Comparison of ENCODE assay signal across 9 cellular contexts in genomic region chr14:31937730-31938346, GRCh38.
A peak's percentile ranks its signal among the peaks of the same experiment; 100 is the strongest.
DNase-seq lines count a peak whose midpoint lies in the region; FAIRE-seq and TF ChIP-seq lines count a peak whose summit lies in the region.
"Had no signal": no experiment of that assay in that cellular context is flagged by ENCODE, and none has a peak within 500 bp of the region (broad histone marks: within the 10 kb centered on the region; RNA-seq: fewer than 3 reads in every experiment).

No MANE protein-coding gene starts in this region.

- no peak for TF ChIP-seq POLR2A in GM12891 (IDR thresholded peaks at IDR 0.05; ENCODE audit: low read depth, low read length)

- peak; percentile 82 for FAIRE-seq in GM12891 (lab: Jason Lieb, UNC)

- no peak overlapping the region for H3K4me3 ChIP-seq in HFF-Myc (replicated peaks; ENCODE audit: low read depth, low read length)
- H3K4me3 ChIP-seq: tibial artery had no signal

- DNase-seq in GM12891 (ENCODE audit: insufficient read length, low spot score) (peak; percentile 37), HFF-Myc (ENCODE audit: extremely low read depth, low read depth) (peak; percentile 65), MV-4-11 (lab: John Stamatoyannopoulos, UW) (peak; percentile 32), activated T-cell treated with anti-CD3 and anti-CD28 coated beads for 48 hours (ENCODE audit: low read depth) (peak; percentile 65), glomerular visceral epithelial cell (ENCODE audit: extremely low spot score) (peak; percentile 86), mesenteric fat pad (ENCODE audit: low spot score) (no peak), NCI-H2196 treated with DMSO at 0.1 percent for 48 hours (lab: John Stamatoyannopoulos, UW; ENCODE audit: unreplicated experiment) (no peak)
- peak; percentile 85 for DNase-seq in stimulated activated CD4-positive, alpha-beta T cell treated with anti-CD3 and anti-CD28 coated beads, Interleukin-1b, Interleukin-23, amount 100 ng/mL, for 48 hours

- no peak for TF ChIP-seq CTCF in HFF-Myc (IDR thresholded peaks at IDR 0.05; ENCODE audit: low read depth, low read length, missing control alignments)

TF ChIP-seq in GM12891, 5 proteins besides CTCF, POLR2A, EP300 and RAD21:
- TF ChIP-seq SPI1 (IDR thresholded peaks at IDR 0.05; ENCODE audit: low read depth, low read length): peak; percentile 61
- TF ChIP-seq POU2F2 (IDR thresholded peaks at IDR 0.05; ENCODE audit: low read depth, low read length): no peak
- 0 out of 2 replicates have a peak, but pooled peaks have one; percentile 16 for TF ChIP-seq TAF1 (IDR thresholded peaks at IDR 0.05; ENCODE audit: low read depth, low read length)

Comparison
In these comparisons a context has a peak if more than half of its experiments do, and no peak if none do; other contexts are left out.
1. DNase-seq: peak in GM12891 (single experiment), HFF-Myc (single experiment), MV-4-11 (single experiment), activated T-cell treated with anti-CD3 and anti-CD28 coated beads for 48 hours (single experiment), glomerular visceral epithelial cell (single experiment) and stimulated activated CD4-positive, alpha-beta T cell treated with anti-CD3 and anti-CD28 coated beads, Interleukin-1b, Interleukin-23, amount 100 ng/mL, for 48 hours (single experiment); none in mesenteric fat pad (single experiment) and NCI-H2196 treated with DMSO at 0.1 percent for 48 hours (single experiment).